In the genomic region with DNA sequence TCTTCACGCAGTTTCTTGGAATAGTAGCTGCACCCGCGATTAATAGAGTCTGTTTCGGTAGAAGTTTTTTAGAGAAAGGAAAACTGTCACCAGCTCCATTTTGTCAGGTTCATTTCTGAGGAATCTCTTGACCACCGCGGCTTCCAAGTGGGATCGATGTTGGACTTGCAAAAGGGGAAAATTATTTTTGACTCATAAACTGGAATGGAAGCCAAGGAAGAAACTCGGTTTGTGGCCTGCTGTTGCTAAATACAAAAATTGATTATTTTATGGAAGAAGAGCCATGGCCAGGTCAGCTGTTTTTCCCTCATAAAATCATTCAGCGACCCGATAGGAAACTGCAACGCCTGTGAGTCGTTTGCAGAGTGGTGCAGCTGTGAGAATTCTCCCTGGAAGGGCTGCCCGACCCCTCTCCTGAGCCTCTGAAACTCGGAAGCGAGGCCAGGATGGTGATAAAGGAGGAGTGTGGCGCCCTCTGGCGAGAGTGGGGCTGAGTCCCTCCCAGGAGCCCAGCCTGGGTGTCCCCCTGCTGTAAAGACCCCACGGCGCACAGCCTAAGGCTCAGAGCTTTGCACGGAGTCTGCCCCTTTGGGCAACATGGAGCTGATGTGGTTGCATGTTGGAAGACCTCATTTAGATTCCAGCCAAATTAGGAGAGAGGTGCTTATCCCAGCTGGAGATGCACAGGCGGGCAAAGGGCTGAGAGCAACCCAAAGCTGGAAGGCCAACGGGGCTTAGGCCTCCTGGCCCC, we compare ENCODE assay signal across 8 cellular contexts.
DNase-seq lines count a peak whose midpoint lies in the region; ATAC-seq and TF ChIP-seq lines count a peak whose summit lies in the region.

No MANE protein-coding gene starts in this region.

- ATAC-seq in GM21737 (IDR thresholded peaks at IDR 0.05; ENCODE audit: unreplicated experiment) (no peak), HG03135 (IDR thresholded peaks at IDR 0.05; ENCODE audit: unreplicated experiment) (no peak)

- DNase-seq in DMS53 (lab: John Stamatoyannopoulos, UW): peak; percentile 74
- no peak for DNase-seq in LNCaP clone FGC (ENCODE audit: low read depth)
- peak; percentile 51 for DNase-seq in activated CD4-positive, CD25-positive, alpha-beta regulatory T cell treated with anti-CD3 and anti-CD28 coated beads, Interleukin-2, amount 50 U/mL, for 16 hours (ENCODE audit: low read depth, low spot score)
- peak; percentile 67 to 72 for DNase-seq in cardiac fibroblast (ENCODE audit: low read depth in 2 of 2)
- peak; percentile 31 for DNase-seq in kidney glomerular epithelial cell (lab: John Stamatoyannopoulos, UW)
- DNase-seq in stimulated activated CD4-positive, alpha-beta T cell treated with anti-CD3 and anti-CD28 coated beads, Interleukin-4, amount 100 ng/mL, for 4 hours: peak; percentile 52 to 72

- H3K4me3 ChIP-seq in LNCaP clone FGC (ENCODE audit: low read depth, low read length) (no peak overlapping the region), cardiac fibroblast (replicated peaks in 1 of 2; ENCODE audit: low read depth in 2 of 2, low read length in 2 of 2) (no peak overlapping the region)

- peak; percentile 66 for TF ChIP-seq CTCF in LNCaP clone FGC (IDR thresholded peaks at IDR 0.05; ENCODE audit: control insufficient read depth, extremely low read depth, insufficient read depth)
- TF ChIP-seq CTCF in cardiac fibroblast (IDR thresholded peaks at IDR 0.05; ENCODE audit: low read depth, low read length): peak; percentile 88
